Comparison of ENCODE assay signal across 16 cellular contexts in genomic region chr2:121688820-121689219, GRCh38. TPM values are rescaled to one million over a fixed set of nuclear protein-coding genes. Genes with fewer than 3 reads are reported as not detected.
DNase-seq lines count a peak whose midpoint lies in the region; ATAC-seq and TF ChIP-seq lines count a peak whose summit lies in the region.
"Had no signal": no experiment of that assay in that cellular context is flagged by ENCODE, and none has a peak within 500 bp of the region (broad histone marks: within the 10 kb centered on the region; RNA-seq: fewer than 3 reads in every experiment).

No MANE protein-coding gene starts in this region.

- H3K4me3 Mint-ChIP-seq in CD8-positive, alpha-beta T cell: no peak overlapping the region
- no peak overlapping the region for H3K4me3 Mint-ChIP-seq in Calu3 (ENCODE audit: low read depth, unreplicated experiment)
- H3K4me3 Mint-ChIP-seq in effector memory CD8-positive, alpha-beta T cell: no peak overlapping the region
- H3K4me3 Mint-ChIP-seq: CD4-positive, alpha-beta memory T cell; H9 had no signal

- DNase-seq in CD8-positive, alpha-beta T cell: no peak
- DNase-seq in Calu3 (no peak), sigmoid colon (peak; percentile 17), NCI-H2107 (lab: John Stamatoyannopoulos, UW) (no peak), amygdala (lab: John Stamatoyannopoulos, UW) (no peak), substantia nigra (lab: John Stamatoyannopoulos, UW) (no peak)
- no peak for DNase-seq in effector memory CD8-positive, alpha-beta T cell
- DNase-seq: C1 segment of cervical spinal cord; CD4-positive, alpha-beta memory T cell; DMS79; GDM1; H9 had no signal

- H3K27me3 ChIP-seq in CD8-positive, alpha-beta T cell (ENCODE audit: insufficient read depth, low read length): no peaks in the 10 kb centered on the region
- no peaks in the 10 kb centered on the region for H3K27me3 ChIP-seq in sigmoid colon

- peaks cover 4% of the 10 kb centered on the region for H3K36me3 Mint-ChIP-seq in CD8-positive, alpha-beta T cell
- peaks cover 5% of the 10 kb centered on the region for H3K36me3 Mint-ChIP-seq in Calu3 (ENCODE audit: insufficient read depth, unreplicated experiment)
- H3K36me3 Mint-ChIP-seq in effector memory CD8-positive, alpha-beta T cell (ENCODE audit: insufficient read depth): no peaks in the 10 kb centered on the region

- TF ChIP-seq CTCF in CD8-positive, alpha-beta T cell (IDR thresholded peaks at IDR 0.05): no peak
- no peak for TF ChIP-seq CTCF in Calu3 (IDR thresholded peaks at IDR 0.05; ENCODE audit: unreplicated experiment)
- no peak for TF ChIP-seq CTCF in sigmoid colon (IDR thresholded peaks at IDR 0.05)

- no peak for TF ChIP-seq POLR2A in sigmoid colon (IDR thresholded peaks at IDR 0.05)

- H3K4me1 Mint-ChIP-seq in CD8-positive, alpha-beta T cell (ENCODE audit: low read depth): no peaks in the 10 kb centered on the region
- H3K4me1 Mint-ChIP-seq in Calu3 (ENCODE audit: low read depth, unreplicated experiment): peaks cover 32% of the 10 kb centered on the region
- H3K4me1 Mint-ChIP-seq in effector memory CD8-positive, alpha-beta T cell (ENCODE audit: low read depth in 2 of 2): no peaks in the 10 kb centered on the region

- BruUV-seq in Calu3 (replicated peaks; lab: Mats Ljungman, UMichigan): no TSS peak

- no peak overlapping the region for H3K27ac ChIP-seq in CD8-positive, alpha-beta T cell (ENCODE audit: low read depth, low read length)
- H3K27ac ChIP-seq in sigmoid colon (no peak overlapping the region), substantia nigra (ENCODE audit: low read depth, low read length, poor library complexity, severe bottlenecking) (no peak overlapping the region)
- H3K27ac ChIP-seq: GM23248 had no signal

- no peak for TF ChIP-seq EP300 in sigmoid colon (IDR thresholded peaks at IDR 0.05)

- H3K4me1 ChIP-seq in CD8-positive, alpha-beta T cell (ENCODE audit: insufficient read depth, low read length): no peaks in the 10 kb centered on the region
- H3K4me1 ChIP-seq in sigmoid colon: no peaks in the 10 kb centered on the region
- H3K4me1 ChIP-seq: Caco-2 had no signal

- peak overlapping the region; percentile 39 for H3K27ac Mint-ChIP-seq in CD8-positive, alpha-beta T cell
- H3K27ac Mint-ChIP-seq in Calu3 (ENCODE audit: unreplicated experiment): peak overlapping the region; percentile 4
- peak overlapping the region; percentile 19 to 57 for H3K27ac Mint-ChIP-seq in effector memory CD8-positive, alpha-beta T cell

- no peaks in the 10 kb centered on the region for H3K36me3 ChIP-seq in CD8-positive, alpha-beta T cell (ENCODE audit: insufficient read depth, low read length)
- H3K36me3 ChIP-seq in sigmoid colon: no peaks in the 10 kb centered on the region

- 87 to 92% methylated on average over 2 of the region's 2 CpGs for WGBS in sigmoid colon, 2 donors

- no peaks in the 10 kb centered on the region for H3K27me3 Mint-ChIP-seq in CD8-positive, alpha-beta T cell (ENCODE audit: low read depth)
- no peaks in the 10 kb centered on the region for H3K27me3 Mint-ChIP-seq in Calu3 (ENCODE audit: unreplicated experiment)
- no peaks in the 10 kb centered on the region for H3K27me3 Mint-ChIP-seq in effector memory CD8-positive, alpha-beta T cell
- H3K27me3 Mint-ChIP-seq: CD4-positive, alpha-beta memory T cell had no signal

- no peak overlapping the region for H3K4me3 ChIP-seq in CD8-positive, alpha-beta T cell (ENCODE audit: low read depth, low read length)
- no peak overlapping the region for H3K4me3 ChIP-seq in sigmoid colon
- H3K4me3 ChIP-seq: GM12878, GM23248 had no signal

- intact Hi-C loops in CD8-positive, alpha-beta T cell (cut with DNase I, micrococcal nuclease): no loop called here
- intact Hi-C loops in Calu3 (cut with micrococcal nuclease; ENCODE audit: unreplicated experiment): loop anchor here (2.0 kb wide), 1 partner anchor 38 kb away; no protein-coding TSS in a partner anchor
- intact Hi-C loops in sigmoid colon (cut with DNase I): no loop called here

- no peaks in the 10 kb centered on the region for H3K9me3 ChIP-seq in CD8-positive, alpha-beta T cell (ENCODE audit: low read length)
- H3K9me3 ChIP-seq in sigmoid colon: peaks cover 0 to 1% (median 0%) of the 10 kb centered on the region in 4 donors
- H3K9me3 ChIP-seq: Caco-2 had no signal

- CTCF ChIA-PET in CD8-positive, alpha-beta T cell (lab: Charles Lee): interaction anchor here (0.6 to 1.1 kb wide), 3 partner anchors 11 to 25 kb away, joined by 3 read pairs; no protein-coding TSS in a partner anchor
- CTCF ChIA-PET in Calu3 (lab: Charles Lee): interaction anchor here (0.8 to 1.6 kb wide), 3 partner anchors 11 to 30 kb away, joined by 5 to 17 read pairs (median 7); no protein-coding TSS in a partner anchor

- H3K9me3 Mint-ChIP-seq in CD8-positive, alpha-beta T cell: peaks cover 5% of the 10 kb centered on the region
- peaks cover 6% of the 10 kb centered on the region for H3K9me3 Mint-ChIP-seq in Calu3 (ENCODE audit: low read depth, unreplicated experiment)
- H3K9me3 Mint-ChIP-seq in effector memory CD8-positive, alpha-beta T cell: peaks cover 2 to 8% of the 10 kb centered on the region in 2 donors

- no peak for ATAC-seq in CD8-positive, alpha-beta T cell
- ATAC-seq in effector memory CD8-positive, alpha-beta T cell (replicated peaks): peak; percentile 56
- ATAC-seq in HG03025 (IDR thresholded peaks at IDR 0.05; ENCODE audit: low FRiP score, unreplicated experiment): no peak
- ATAC-seq: GM12878 had no signal

- POLR2A ChIA-PET in CD8-positive, alpha-beta T cell (lab: Charles Lee): no interaction called here

RNA-seq across cellular contexts. Expression of gene CLASP1, which starts 39.6 kb away (rescaled TPM):
- total RNA-seq in CD8-positive, alpha-beta T cell: 10 to 100 TPM; 57.0 to 65.7 TPM
- 54.3 and 59.7 TPM in 2 replicates for total RNA-seq in Calu3 (2022)
- 100 to 1,000 TPM in 1 of 4 donors, 10 to 100 TPM in 3; 53.9 to 117 (median 56.2) TPM for total RNA-seq in sigmoid colon
- polyA plus RNA-seq in sigmoid colon: 10 to 100 TPM in 1 of 3 donors, 1 to 10 TPM in 2; 2.4 to 14.8 (median 3.0) TPM

RNA-seq across cellular contexts. Expression of gene NIFK, which starts 47.9 kb away (rescaled TPM):
- total RNA-seq in CD8-positive, alpha-beta T cell: 10 to 100 TPM; 43.0 to 49.6 TPM
- total RNA-seq in Calu3 (2022) (82.9 and 95.2 TPM in 2 replicates), sigmoid colon (10 to 100 TPM; 25.4 to 51.2 (median 32.1) TPM)
- 10 to 100 TPM; 19.9 to 38.3 (median 23.4) TPM for polyA plus RNA-seq in sigmoid colon
